7 cellular contexts compared by ENCODE assay signal in genomic region chr17:7159571-7159970, GRCh38. TPM values are rescaled to one million over a fixed set of nuclear protein-coding genes. Genes with fewer than 3 reads are reported as not detected.
"Had no signal": no experiment of that assay in that cellular context is flagged by ENCODE, and none has a peak within 500 bp of the region (broad histone marks: within the 10 kb centered on the region; RNA-seq: fewer than 3 reads in every experiment).

No MANE protein-coding gene starts in this region.

RNA-seq across cellular contexts. Expression of gene ASGR1, which starts 19.6 kb away (rescaled TPM):
- total RNA-seq: RPMI7951 had no signal

RNA-seq across cellular contexts. Expression of gene ASGR2, which starts 44.9 kb away (rescaled TPM):
- total RNA-seq: MCF 10A, NCI-H460, OCI-LY7, PC-9, RPMI7951, SJCRH30, SK-MEL-5 had no signal
